33 cellular contexts compared by ENCODE assay signal in genomic region chr18:11504962-11505361, GRCh38.
"Had no signal": no experiment of that assay in that cellular context is flagged by ENCODE, and none has a peak within 500 bp of the region (broad histone marks: within the 10 kb centered on the region; RNA-seq: fewer than 3 reads in every experiment).

No MANE protein-coding gene starts in this region.

- DNase-seq: activated CD4-positive, alpha-beta memory T cell treated with anti-CD3 and anti-CD28 coated beads, Interleukin-2, amount 10 ng/mL, durations not matched to agents 7 days and 5 days; activated CD4-positive, alpha-beta T cell treated with anti-CD3 and anti-CD28 coated beads for 1 hour; activated CD4-positive, alpha-beta T cell treated with anti-CD3 and anti-CD28 coated beads, Interleukin-2, amount 10 ng/mL, durations not matched to agents 7 days and 5 days; activated CD8-positive, alpha-beta memory T cell treated with anti-CD3 and anti-CD28 coated beads, Interleukin-2, amount 50 U/mL, for 48 hours; activated gamma-delta T cell treated with Interleukin-2 at 50 U/mL for 16 hours; activated naive CD4-positive, alpha-beta T cell treated with anti-CD3 and anti-CD28 coated beads, Interleukin-2, amount 50 U/mL, for 16 hours; activated T-cell treated with anti-CD3 and anti-CD28 coated beads, Interleukin-2, amount 50 U/mL, for 24 hours; amniotic stem cell; brain microvascular endothelial cell; dorsolateral prefrontal cortex; effector memory CD4-positive, alpha-beta T cell; erythroblast; gastrocnemius medialis; glutamatergic neuron; immature natural killer cell; kidney; left colon; naive B cell; nephron progenitor cell; stimulated activated CD4-positive, alpha-beta T cell treated with anti-CD3 and anti-CD28 coated beads, Interleukin-12 subunit alpha, Interleukin-12 subunit beta, amount 100 ng/mL, for 4 hours; stimulated activated CD4-positive, alpha-beta T cell treated with anti-CD3 and anti-CD28 coated beads, Interleukin-4, amount 100 ng/mL, for 24 hours; stimulated activated CD8-positive, alpha-beta memory T cell treated with anti-CD3 and anti-CD28 coated beads, Interleukin-4, amount 100 ng/mL, for 48 hours; stomach; T1000; thyroid gland; upper lobe of left lung had no signal

- H3K27me3 ChIP-seq: brain microvascular endothelial cell, gastrocnemius medialis, neutrophil, thyroid gland, upper lobe of left lung had no signal

- H3K27ac ChIP-seq: brain microvascular endothelial cell, coronary artery, dorsolateral prefrontal cortex, gastrocnemius medialis, neutrophil, skin epidermis, stomach, thyroid gland, upper lobe of left lung had no signal

- ATAC-seq: gastrocnemius medialis, left colon, sciatic nerve, WTC11 had no signal

- H3K4me3 Mint-ChIP-seq: activated CD4-positive, alpha-beta memory T cell treated with anti-CD3 and anti-CD28 coated beads, Interleukin-2, amount 10 ng/mL, durations not matched to agents 7 days and 5 days; activated CD4-positive, alpha-beta T cell treated with anti-CD3 and anti-CD28 coated beads, Interleukin-2, amount 10 ng/mL, durations not matched to agents 7 days and 5 days; activated T-cell treated with anti-CD3 and anti-CD28 coated beads, Interleukin-2, amount 50 U/mL, for 24 hours; immature natural killer cell; mesothelial cell of epicardium; naive B cell; nephron progenitor cell; stimulated activated memory B cell treated with anti-CD40 and anti-IgM and Interleukin-4, amounts not matched to agents 10 μg/mL and 1 μg/mL and 100 μg/mL, for 72 hours; WTC11 had no signal

- H3K9me3 Mint-ChIP-seq: activated CD4-positive, alpha-beta memory T cell treated with anti-CD3 and anti-CD28 coated beads, Interleukin-2, amount 10 ng/mL, durations not matched to agents 7 days and 5 days; activated CD4-positive, alpha-beta T cell treated with anti-CD3 and anti-CD28 coated beads, Interleukin-2, amount 10 ng/mL, durations not matched to agents 7 days and 5 days; activated T-cell treated with anti-CD3 and anti-CD28 coated beads, Interleukin-2, amount 50 U/mL, for 24 hours; immature natural killer cell; naive B cell; nephron progenitor cell; stimulated activated memory B cell treated with anti-CD40 and anti-IgM and Interleukin-4, amounts not matched to agents 10 μg/mL and 1 μg/mL and 100 μg/mL, for 72 hours; WTC11 had no signal

- H3K4me3 ChIP-seq: coronary artery, dorsolateral prefrontal cortex, gastrocnemius medialis, skin epidermis, stomach, thyroid gland, upper lobe of left lung had no signal

- H3K27ac Mint-ChIP-seq: activated CD4-positive, alpha-beta memory T cell treated with anti-CD3 and anti-CD28 coated beads, Interleukin-2, amount 10 ng/mL, durations not matched to agents 7 days and 5 days; activated CD4-positive, alpha-beta T cell treated with anti-CD3 and anti-CD28 coated beads, Interleukin-2, amount 10 ng/mL, durations not matched to agents 7 days and 5 days; activated T-cell treated with anti-CD3 and anti-CD28 coated beads, Interleukin-2, amount 50 U/mL, for 24 hours; immature natural killer cell; mesothelial cell of epicardium; nephron progenitor cell; stimulated activated memory B cell treated with anti-CD40 and anti-IgM and Interleukin-4, amounts not matched to agents 10 μg/mL and 1 μg/mL and 100 μg/mL, for 72 hours; WTC11 had no signal

- H3K36me3 Mint-ChIP-seq: immature natural killer cell; mesothelial cell of epicardium; naive B cell; stimulated activated memory B cell treated with anti-CD40 and anti-IgM and Interleukin-4, amounts not matched to agents 10 μg/mL and 1 μg/mL and 100 μg/mL, for 72 hours; WTC11 had no signal

- H3K9me3 ChIP-seq: gastrocnemius medialis, neutrophil, stomach, thyroid gland, upper lobe of left lung had no signal

- H3K4me1 ChIP-seq: stomach, thyroid gland, upper lobe of left lung had no signal

- H3K36me3 ChIP-seq: brain microvascular endothelial cell, gastrocnemius medialis, neutrophil, stomach, thyroid gland, upper lobe of left lung had no signal

- H3K4me1 Mint-ChIP-seq: activated CD4-positive, alpha-beta memory T cell treated with anti-CD3 and anti-CD28 coated beads, Interleukin-2, amount 10 ng/mL, durations not matched to agents 7 days and 5 days; activated CD4-positive, alpha-beta T cell treated with anti-CD3 and anti-CD28 coated beads, Interleukin-2, amount 10 ng/mL, durations not matched to agents 7 days and 5 days; immature natural killer cell; naive B cell; stimulated activated memory B cell treated with anti-CD40 and anti-IgM and Interleukin-4, amounts not matched to agents 10 μg/mL and 1 μg/mL and 100 μg/mL, for 72 hours; WTC11 had no signal
